9 cellular contexts compared by ENCODE assay signal in the genomic region with DNA sequence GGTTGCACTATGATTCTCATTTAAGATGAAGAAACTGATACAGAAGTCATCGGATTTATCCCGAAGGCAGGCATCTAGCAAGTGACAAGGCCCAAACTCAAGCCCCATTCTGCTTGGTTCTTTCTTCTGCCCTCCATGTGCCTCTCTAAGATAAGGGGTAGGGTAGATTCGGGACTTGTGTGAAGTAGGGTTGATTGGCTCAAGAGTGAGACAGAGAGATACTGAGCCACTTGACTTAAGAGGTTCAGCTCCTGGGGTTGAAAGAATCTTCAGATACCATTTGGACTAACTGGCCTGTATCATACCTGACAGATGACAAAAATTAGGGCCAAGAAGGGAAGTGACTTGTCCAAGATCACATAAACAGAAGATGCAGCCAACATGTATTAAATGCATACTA. TPM values are rescaled to one million over a fixed set of nuclear protein-coding genes. Genes with fewer than 3 reads are reported as not detected.
DNase-seq lines count a peak whose midpoint lies in the region; ATAC-seq, FAIRE-seq and TF ChIP-seq lines count a peak whose summit lies in the region.
"Had no signal": no experiment of that assay in that cellular context is flagged by ENCODE, and none has a peak within 500 bp of the region (broad histone marks: within the 10 kb centered on the region; RNA-seq: fewer than 3 reads in every experiment).

No MANE protein-coding gene starts in this region.

- peak overlapping the region; percentile 96 for H3K4me2 ChIP-seq in keratinocyte (ENCODE audit: control insufficient read depth, extremely low read depth, insufficient read depth, low read depth, low read length)

- peaks cover 21% of the 10 kb centered on the region for H3K36me3 Mint-ChIP-seq in activated CD4-positive, alpha-beta T cell treated with anti-CD3 and anti-CD28 coated beads for 36 hours (ENCODE audit: low read depth)
- H3K36me3 Mint-ChIP-seq in activated T-helper 2 cell treated with anti-CD3 and anti-CD28 coated beads, Interferon-gamma antibody, Interleukin-2, Interleukin-4, amounts not matched to agents 10 μg/mL and 5 μg/mL and 100 μg/mL, durations not matched to agents 14 hours and 24 hours and 36 hours (ENCODE audit: low read depth): peaks cover 11% of the 10 kb centered on the region

- H3K27ac ChIP-seq in keratinocyte (ENCODE audit: control insufficient read depth, insufficient read depth, low read length) (peak overlapping the region; percentile 95), thoracic aorta (peak overlapping the region; percentile 87 to 89)

- no peaks in the 10 kb centered on the region for H4K20me1 ChIP-seq in keratinocyte (ENCODE audit: control insufficient read depth, extremely low read depth, insufficient read depth, low read length)

- peaks cover 22% of the 10 kb centered on the region for H3K4me1 Mint-ChIP-seq in activated CD4-positive, alpha-beta T cell treated with anti-CD3 and anti-CD28 coated beads for 36 hours
- peaks cover 17% of the 10 kb centered on the region for H3K4me1 Mint-ChIP-seq in activated T-helper 2 cell treated with anti-CD3 and anti-CD28 coated beads, Interferon-gamma antibody, Interleukin-2, Interleukin-4, amounts not matched to agents 10 μg/mL and 5 μg/mL and 100 μg/mL, durations not matched to agents 14 hours and 24 hours and 36 hours (ENCODE audit: low read depth)

- POLR2A ChIA-PET in activated CD4-positive, alpha-beta T cell treated with anti-CD3 and anti-CD28 coated beads for 36 hours (lab: Charles Lee): interaction anchor here (1.1 kb wide), 1 partner anchor 31 kb away, joined by 3 read pairs; no protein-coding TSS in a partner anchor

- H3K9me3 Mint-ChIP-seq in activated CD4-positive, alpha-beta T cell treated with anti-CD3 and anti-CD28 coated beads for 36 hours (ENCODE audit: low read depth): no peaks in the 10 kb centered on the region
- no peaks in the 10 kb centered on the region for H3K9me3 Mint-ChIP-seq in activated T-helper 2 cell treated with anti-CD3 and anti-CD28 coated beads, Interferon-gamma antibody, Interleukin-2, Interleukin-4, amounts not matched to agents 10 μg/mL and 5 μg/mL and 100 μg/mL, durations not matched to agents 14 hours and 24 hours and 36 hours

- H3K9ac ChIP-seq in keratinocyte (ENCODE audit: control insufficient read depth, extremely low read depth, insufficient read depth, low read length): peak overlapping the region; percentile 92

- CTCF ChIA-PET in activated CD4-positive, alpha-beta T cell treated with anti-CD3 and anti-CD28 coated beads for 36 hours (lab: Charles Lee): interaction anchor here (0.5 to 5.9 kb wide), 8 partner anchors 10 to 92 kb away, joined by 3 to 38 read pairs (median 4); no protein-coding TSS in a partner anchor

- H3K9me1 ChIP-seq in keratinocyte (ENCODE audit: control insufficient read depth, extremely low read depth, insufficient read depth, low read length): no peaks in the 10 kb centered on the region

- H3K4me1 ChIP-seq in keratinocyte (ENCODE audit: control insufficient read depth, extremely low read depth, insufficient read depth, low read length) (peaks cover 19% of the 10 kb centered on the region), thoracic aorta (ENCODE audit: control insufficient read depth in 1 of 2, low read depth in 2 of 2) (peaks cover 3 to 17% of the 10 kb centered on the region in 2 donors)

- peak overlapping the region; percentile 98 for H3K4me3 Mint-ChIP-seq in activated CD4-positive, alpha-beta T cell treated with anti-CD3 and anti-CD28 coated beads for 36 hours
- H3K4me3 Mint-ChIP-seq in activated T-helper 2 cell treated with anti-CD3 and anti-CD28 coated beads, Interferon-gamma antibody, Interleukin-2, Interleukin-4, amounts not matched to agents 10 μg/mL and 5 μg/mL and 100 μg/mL, durations not matched to agents 14 hours and 24 hours and 36 hours (ENCODE audit: low read depth): peak overlapping the region; percentile 87

- no peak for FAIRE-seq in keratinocyte (lab: Jason Lieb, UNC)
- FAIRE-seq: endometrium had no signal

- dilution Hi-C loops in keratinocyte (cut with MboI; ENCODE audit: extremely low pct_ligation_motif_present, low sequenced_read_pairs): no loop called here

- H3K27me3 Mint-ChIP-seq in activated CD4-positive, alpha-beta T cell treated with anti-CD3 and anti-CD28 coated beads for 36 hours: no peaks in the 10 kb centered on the region
- no peaks in the 10 kb centered on the region for H3K27me3 Mint-ChIP-seq in activated T-helper 2 cell treated with anti-CD3 and anti-CD28 coated beads, Interferon-gamma antibody, Interleukin-2, Interleukin-4, amounts not matched to agents 10 μg/mL and 5 μg/mL and 100 μg/mL, durations not matched to agents 14 hours and 24 hours and 36 hours (ENCODE audit: low read depth)

- H3K79me2 ChIP-seq in keratinocyte (ENCODE audit: control insufficient read depth, insufficient read depth, low read length): peaks cover 20% of the 10 kb centered on the region

- TF ChIP-seq CTCF in keratinocyte (optimal IDR thresholded peaks at IDR 0.05 in 1 of 3, IDR thresholded peaks at IDR 0.05 in 1 of 3, conservative IDR thresholded peaks at IDR 0.05 in 1 of 3; ENCODE audit: extremely low read depth in 1 of 3, insufficient read depth in 2 of 3, low read length in 3 of 3): no peak
- TF ChIP-seq CTCF in thoracic aorta (IDR thresholded peaks at IDR 0.05): no peak

- H3K9me3 ChIP-seq in keratinocyte (ENCODE audit: control insufficient read depth, low read depth, low read length) (no peaks in the 10 kb centered on the region), thoracic aorta (no peaks in the 10 kb centered on the region)

- intact Hi-C loops in activated CD4-positive, alpha-beta T cell treated with anti-CD3 and anti-CD28 coated beads for 36 hours (cut with DNase I, micrococcal nuclease): no loop called here
- intact Hi-C loops in activated T-helper 2 cell treated with anti-CD3 and anti-CD28 coated beads, Interferon-gamma antibody, Interleukin-2, Interleukin-4, amounts not matched to agents 10 μg/mL and 5 μg/mL and 100 μg/mL, durations not matched to agents 14 hours and 24 hours and 36 hours (cut with micrococcal nuclease): no loop called here

- peaks cover 8 to 10% of the 10 kb centered on the region in 2 experiments for H3K36me3 ChIP-seq in keratinocyte (ENCODE audit: control insufficient read depth in 2 of 2, extremely low read depth in 1 of 2, insufficient read depth in 2 of 2, low read length in 2 of 2)
- H3K36me3 ChIP-seq in thoracic aorta: peaks cover 13% of the 10 kb centered on the region

- no peak for DNase-seq in activated CD4-positive, alpha-beta T cell treated with anti-CD3 and anti-CD28 coated beads for 36 hours
- DNase-seq in activated CD4-positive, alpha-beta T cell treated with anti-CD3 and anti-CD28 coated beads for 1 hour: no peak
- DNase-seq in activated T-helper 2 cell treated with anti-CD3 and anti-CD28 coated beads, Interferon-gamma antibody, Interleukin-2, Interleukin-4, amounts not matched to agents 10 μg/mL and 5 μg/mL and 100 μg/mL, durations not matched to agents 14 hours and 24 hours and 36 hours (ENCODE audit: low spot score): no peak
- DNase-seq in keratinocyte (ENCODE audit: low read depth, low spot score): no peak
- DNase-seq in thoracic aorta (ENCODE audit: low spot score): no peak
- no peak for DNase-seq in T-helper 9 cell
- no peak for DNase-seq in effector CD4-positive, alpha-beta T cell
- no peak for DNase-seq in effector CD8-positive, alpha-beta T cell (lab: John Stamatoyannopoulos, UW)

- no peak overlapping the region for H2AFZ ChIP-seq in keratinocyte (ENCODE audit: control insufficient read depth, low read length)

- H3K4me3 ChIP-seq in keratinocyte (ENCODE audit: control insufficient read depth in 2 of 3, extremely low read depth in 1 of 3, insufficient read depth in 2 of 3, low read depth in 1 of 3, low read length in 3 of 3): peak overlapping the region; percentile 86 to 98 (median 90)
- peak overlapping the region; percentile 91 for H3K4me3 ChIP-seq in thoracic aorta

- no peak for ATAC-seq in activated CD4-positive, alpha-beta T cell treated with anti-CD3 and anti-CD28 coated beads for 36 hours
- no peak for ATAC-seq in thoracic aorta (ENCODE audit: insufficient number of reproducible peaks, low FRiP score, low read depth)

- peak overlapping the region; percentile 95 for H3K27ac Mint-ChIP-seq in activated CD4-positive, alpha-beta T cell treated with anti-CD3 and anti-CD28 coated beads for 36 hours
- peak overlapping the region; percentile 95 for H3K27ac Mint-ChIP-seq in activated T-helper 2 cell treated with anti-CD3 and anti-CD28 coated beads, Interferon-gamma antibody, Interleukin-2, Interleukin-4, amounts not matched to agents 10 μg/mL and 5 μg/mL and 100 μg/mL, durations not matched to agents 14 hours and 24 hours and 36 hours

- H3K27me3 ChIP-seq in keratinocyte (ENCODE audit: control insufficient read depth, extremely low read depth, insufficient read depth, low read length) (no peaks in the 10 kb centered on the region), thoracic aorta (replicated peaks; ENCODE audit: insufficient read depth) (no peaks in the 10 kb centered on the region)

RNA-seq across cellular contexts. Expression of gene RFT1, which starts 0.9 kb away (rescaled TPM):
- 10 to 100 TPM; 39.8 to 49.0 TPM for total RNA-seq in activated CD4-positive, alpha-beta T cell treated with anti-CD3 and anti-CD28 coated beads for 36 hours
- 36.4 and 38.8 TPM in 2 replicates for total RNA-seq in activated T-helper 2 cell treated with anti-CD3 and anti-CD28 coated beads, Interferon-gamma antibody, Interleukin-2, Interleukin-4, amounts not matched to agents 10 μg/mL and 5 μg/mL and 100 μg/mL, durations not matched to agents 14 hours and 24 hours and 36 hours
- 25.5 to 34.4 TPM (median 29.6 TPM) in 3 replicates for polyA plus RNA-seq in keratinocyte
- 6.3 TPM for polyA plus RNA-seq in keratinocyte (2011; ENCODE audit: low read depth)
- polyA plus RNA-seq in keratinocyte (2011; cell fraction: cytosol; rRNA removed): 10.9 and 14.9 TPM in 2 replicates
- 27.1 and 29.6 TPM in 2 replicates for polyA plus RNA-seq in keratinocyte (2011; cell fraction: nucleus; rRNA removed)
- polyA plus RNA-seq in keratinocyte (2012; ENCODE audit: low replicate concordance): 14.1 and 24.9 TPM in 2 replicates
- polyA minus RNA-seq in keratinocyte: 64.9 to 81.4 TPM (median 66.8 TPM) in 3 replicates
- 28.0 TPM for polyA minus RNA-seq in keratinocyte (2011; cell fraction: cytosol; rRNA and poly(A)+ RNA removed)
- 14.2 and 27.4 TPM in 2 replicates for polyA minus RNA-seq in keratinocyte (2011; cell fraction: nucleus; rRNA and poly(A)+ RNA removed)
- 10 to 100 TPM in 1 of 2 donors, 1 to 10 TPM in 1; 7.0 to 17.6 TPM for total RNA-seq in thoracic aorta

RNA-seq across cellular contexts. Expression of gene PRKCD, which starts 31.7 kb away (rescaled TPM):
- total RNA-seq in activated CD4-positive, alpha-beta T cell treated with anti-CD3 and anti-CD28 coated beads for 36 hours: 10 to 100 TPM; 22.0 to 26.5 TPM
- 30.6 and 31.7 TPM in 2 replicates for total RNA-seq in activated T-helper 2 cell treated with anti-CD3 and anti-CD28 coated beads, Interferon-gamma antibody, Interleukin-2, Interleukin-4, amounts not matched to agents 10 μg/mL and 5 μg/mL and 100 μg/mL, durations not matched to agents 14 hours and 24 hours and 36 hours
- 24.7 to 32.1 TPM (median 25.1 TPM) in 3 replicates for polyA plus RNA-seq in keratinocyte
- 10.5 TPM for polyA plus RNA-seq in keratinocyte (2011; ENCODE audit: low read depth)
- polyA plus RNA-seq in keratinocyte (2011; cell fraction: cytosol; rRNA removed): 20.4 and 25.7 TPM in 2 replicates
- polyA plus RNA-seq in keratinocyte (2011; cell fraction: nucleus; rRNA removed): 36.3 and 41.7 TPM in 2 replicates
- polyA plus RNA-seq in keratinocyte (2012; ENCODE audit: low replicate concordance): 21.6 and 23.7 TPM in 2 replicates
- 21.7 to 45.7 TPM (median 30.3 TPM) in 3 replicates for polyA minus RNA-seq in keratinocyte
- 18.0 TPM for polyA minus RNA-seq in keratinocyte (2011; cell fraction: cytosol; rRNA and poly(A)+ RNA removed)
- polyA minus RNA-seq in keratinocyte (2011; cell fraction: nucleus; rRNA and poly(A)+ RNA removed): 18.5 and 23.4 TPM in 2 replicates
- total RNA-seq in thoracic aorta: 10 to 100 TPM; 17.5 to 20.2 TPM
